ENCODE assay signal across 15 cellular contexts in genomic region chr16:12258806-12259205, GRCh38.
A peak's percentile ranks its signal among the peaks of the same experiment; 100 is the strongest.
DNase-seq lines count a peak whose midpoint lies in the region; ATAC-seq and TF ChIP-seq lines count a peak whose summit lies in the region.
"Had no signal": no experiment of that assay in that cellular context is flagged by ENCODE, and none has a peak within 500 bp of the region (broad histone marks: within the 10 kb centered on the region; RNA-seq: fewer than 3 reads in every experiment).

No MANE protein-coding gene starts in this region.

- no peak overlapping the region for H2AFZ ChIP-seq in osteoblast (ENCODE audit: low read length)

- H3K4me3 ChIP-seq in HEK293 (ENCODE audit: low read depth, low read length): no peak overlapping the region
- H3K4me3 ChIP-seq in osteoblast (ENCODE audit: insufficient read depth, low read length): no peak overlapping the region
- H3K4me3 ChIP-seq: GM12878, HAP-1 had no signal

- POLR2A ChIA-PET in HEK293 (lab: Yijun Ruan, JAX): no interaction called here

- DNase-seq in NCI-H526 (lab: John Stamatoyannopoulos, UW) (peak; percentile 61 to 79), globus pallidus (ENCODE audit: low spot score) (peak; percentile 55), osteoblast (ENCODE audit: insufficient read length, low spot score, missing footprints) (peak; percentile 75)
- DNase-seq: CD4-positive, CD25-positive, alpha-beta regulatory T cell; DMS79 treated with DMSO at 0.1 percent for 48 hours; KG1; NCI-H446 treated with DMSO at 0.1 percent for 48 hours; SIG-M5 had no signal

- no peaks in the 10 kb centered on the region for H3K79me2 ChIP-seq in osteoblast (ENCODE audit: insufficient read depth, low read length)

- H3K36me3 ChIP-seq in HEK293 (ENCODE audit: control insufficient read depth in 2 of 2, insufficient read depth in 1 of 2, low read length in 2 of 2) (no peaks in the 10 kb centered on the region), osteoblast (ENCODE audit: insufficient read depth, low read length) (no peaks in the 10 kb centered on the region)
- H3K36me3 ChIP-seq: HAP-1 had no signal

- CTCF ChIA-PET in HEK293 (lab: Yijun Ruan, JAX): interaction anchor here (1.0 to 1.3 kb wide), 4 partner anchors 12 to 190 kb away, joined by 3 to 6 read pairs (median 4); no protein-coding TSS in a partner anchor

- H3K27ac ChIP-seq in HEK293 (ENCODE audit: extremely low read depth, low read depth, low read length): no peak overlapping the region
- no peak overlapping the region for H3K27ac ChIP-seq in osteoblast (ENCODE audit: low read depth, low read length)

- H4K20me1 ChIP-seq in osteoblast (ENCODE audit: insufficient read depth, low read length): peaks cover 10% of the 10 kb centered on the region

- H3K4me1 ChIP-seq in HEK293 (ENCODE audit: control insufficient read depth, insufficient read depth, low read length): no peaks in the 10 kb centered on the region
- no peaks in the 10 kb centered on the region for H3K4me1 ChIP-seq in osteoblast (ENCODE audit: insufficient read depth, low read length)
- H3K4me1 ChIP-seq: HAP-1 had no signal

- H3K9me3 ChIP-seq in HEK293 (ENCODE audit: control insufficient read depth, insufficient read depth, low read depth, low read length) (no peaks in the 10 kb centered on the region), osteoblast (ENCODE audit: low read depth, low read length) (no peaks in the 10 kb centered on the region)
- H3K9me3 ChIP-seq: HAP-1 had no signal

- H3K27me3 ChIP-seq in osteoblast (ENCODE audit: insufficient read depth, low read length): no peaks in the 10 kb centered on the region

- no peak for ATAC-seq in HG03378 (IDR thresholded peaks at IDR 0.05; ENCODE audit: unreplicated experiment)
- no peak for ATAC-seq in HG02870 (IDR thresholded peaks at IDR 0.05; ENCODE audit: unreplicated experiment)
- ATAC-seq in HG03095 (IDR thresholded peaks at IDR 0.05; ENCODE audit: unreplicated experiment): no peak
- no peak for ATAC-seq in HG02798 (IDR thresholded peaks at IDR 0.05; ENCODE audit: poor library complexity, unreplicated experiment)
- ATAC-seq: GM12878 had no signal

- TF ChIP-seq CTCF in HEK293 (tag by site-specific recombination; IDR thresholded peaks at IDR 0.05) (no peak), osteoblast (IDR thresholded peaks at IDR 0.05; ENCODE audit: extremely low read depth, low read depth, low read length) (no peak)

- H3K4me2 ChIP-seq in osteoblast (ENCODE audit: insufficient read depth, low read length): no peak overlapping the region

TF ChIP-seq in HEK293, 187 proteins besides CTCF, POLR2A, EP300 and RAD21:
- peak; percentile 45; the same call in 1 of the 2 replicates for TF ChIP-seq KLF9 (tag by site-specific recombination; IDR thresholded peaks at IDR 0.05; ENCODE audit: low read depth)
- no peak for TF ChIP-seq ZNF140 (tag by site-specific recombination; IDR thresholded peaks at IDR 0.05)
- TF ChIP-seq ZXDB (tag by site-specific recombination; IDR thresholded peaks at IDR 0.05): no peak
TF ChIP-seq in HEK293: peak in this region for 1.
